ENCODE assay signal across 10 cellular contexts in the genomic region with DNA sequence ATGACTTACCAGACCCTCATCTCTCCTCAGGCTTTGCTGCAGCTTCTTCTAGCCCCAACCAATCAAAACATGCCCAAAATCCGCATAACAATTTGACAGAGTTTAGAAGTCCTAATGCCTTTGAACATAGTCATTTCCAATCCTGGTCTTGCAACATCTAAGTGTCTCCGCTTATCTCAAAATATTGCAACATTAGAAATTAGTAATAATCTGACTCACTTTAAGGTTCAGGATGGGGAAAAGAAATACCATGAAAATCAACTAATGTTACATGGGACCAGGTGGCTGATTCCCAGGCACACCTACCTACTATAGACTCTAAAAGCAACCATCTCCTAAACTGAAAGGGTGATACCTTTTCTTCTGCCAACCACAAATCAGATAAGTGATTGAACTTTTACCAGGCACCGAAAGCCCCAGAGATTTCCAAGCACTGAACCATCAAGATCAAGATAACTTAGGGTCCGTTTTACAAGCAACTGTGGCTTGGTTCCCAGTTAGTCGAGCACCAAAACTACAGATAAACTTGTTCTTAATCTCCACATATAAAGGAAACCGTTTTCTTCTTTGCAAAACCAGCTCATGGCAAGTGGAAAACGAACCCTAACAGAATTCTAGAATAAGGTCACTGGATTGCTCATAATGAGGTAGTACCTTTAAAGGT. TPM values are rescaled to one million over a fixed set of nuclear protein-coding genes. Genes with fewer than 3 reads are reported as not detected.
DNase-seq lines count a peak whose midpoint lies in the region; ATAC-seq lines count a peak whose summit lies in the region.
"Had no signal": no experiment of that assay in that cellular context is flagged by ENCODE, and none has a peak within 500 bp of the region (broad histone marks: within the 10 kb centered on the region; RNA-seq: fewer than 3 reads in every experiment).

No MANE protein-coding gene starts in this region.

- H3K9me3 Mint-ChIP-seq in T-helper 2 cell treated with Interferon-gamma antibody and Interleukin-4, amounts not matched to agents 5 μg/mL and 100 μg/mL, for 36 hours: no peaks in the 10 kb centered on the region

- peaks cover 55% of the 10 kb centered on the region for H3K4me1 Mint-ChIP-seq in T-helper 2 cell treated with Interferon-gamma antibody and Interleukin-4, amounts not matched to agents 5 μg/mL and 100 μg/mL, for 36 hours (ENCODE audit: low read depth)

- 40% methylated on average over 7 of the region's 7 CpGs for WGBS in urinary bladder

- H3K36me3 Mint-ChIP-seq in T-helper 2 cell treated with Interferon-gamma antibody and Interleukin-4, amounts not matched to agents 5 μg/mL and 100 μg/mL, for 36 hours (ENCODE audit: low read depth): peaks cover 69% of the 10 kb centered on the region

- no peaks in the 10 kb centered on the region for H3K36me3 ChIP-seq in urinary bladder (ENCODE audit: insufficient read depth)
- H3K36me3 ChIP-seq: uterus had no signal

- H3K4me1 ChIP-seq in urinary bladder (ENCODE audit: insufficient read depth): peaks cover 1% of the 10 kb centered on the region

- H3K4me3 ChIP-seq in urinary bladder (ENCODE audit: low read depth, low read length): no peak overlapping the region
- H3K4me3 ChIP-seq: uterus had no signal

- DNase-seq in left cardiac atrium: no peak
- DNase-seq in cardiac septum (ENCODE audit: low spot score): no peak
- DNase-seq in T-helper 2 cell treated with Interferon-gamma antibody and Interleukin-4, amounts not matched to agents 5 μg/mL and 100 μg/mL, for 36 hours (ENCODE audit: low spot score): peak; percentile 65
- peak; percentile 75 for DNase-seq in fibroblast of peridontal ligament (ENCODE audit: extremely low read depth)
- DNase-seq in NCI-H345 (lab: John Stamatoyannopoulos, UW): no peak
- DNase-seq in NAMALWA (ENCODE audit: low spot score): no peak
- DNase-seq: effector CD8-positive, alpha-beta T cell; uterus had no signal

- H3K27ac ChIP-seq in urinary bladder (ENCODE audit: low read depth): peak overlapping the region; percentile 4

- H3K27ac Mint-ChIP-seq in T-helper 2 cell treated with Interferon-gamma antibody and Interleukin-4, amounts not matched to agents 5 μg/mL and 100 μg/mL, for 36 hours: peak overlapping the region; percentile 46

- H3K27me3 Mint-ChIP-seq in T-helper 2 cell treated with Interferon-gamma antibody and Interleukin-4, amounts not matched to agents 5 μg/mL and 100 μg/mL, for 36 hours (ENCODE audit: low read depth): no peaks in the 10 kb centered on the region

- intact Hi-C loops in left cardiac atrium (cut with DNase I) (loop anchor here in 1 of 2 donors (10.0 kb wide), 1 partner anchor 61 kb away; no protein-coding TSS in a partner anchor), cardiac septum (cut with DNase I) (no loop called here)

- H3K4me3 Mint-ChIP-seq in T-helper 2 cell treated with Interferon-gamma antibody and Interleukin-4, amounts not matched to agents 5 μg/mL and 100 μg/mL, for 36 hours: peak overlapping the region; percentile 55

- ATAC-seq in left cardiac atrium: peak; percentile 20 to 77
- no peak for ATAC-seq in GM21447 (IDR thresholded peaks at IDR 0.05; ENCODE audit: unreplicated experiment)

RNA-seq across cellular contexts. Expression of gene ERN1, which starts 13.9 kb away (rescaled TPM):
- total RNA-seq in left cardiac atrium (10 to 100 TPM; 11.4 to 15.4 TPM), cardiac septum (6.9 TPM), urinary bladder (10.0 TPM)
- polyA plus RNA-seq in urinary bladder: 9.1 TPM

Comparison
In these comparisons a context has a peak if more than half of its experiments do, and no peak if none do; other contexts are left out.
1. DNase-seq: peak in T-helper 2 cell treated with Interferon-gamma antibody and Interleukin-4, amounts not matched to agents 5 μg/mL and 100 μg/mL, for 36 hours (single experiment) and fibroblast of peridontal ligament (single experiment); none in left cardiac atrium (single experiment), cardiac septum (single experiment), NCI-H345 (single experiment) and NAMALWA (single experiment).